In the genomic region with DNA sequence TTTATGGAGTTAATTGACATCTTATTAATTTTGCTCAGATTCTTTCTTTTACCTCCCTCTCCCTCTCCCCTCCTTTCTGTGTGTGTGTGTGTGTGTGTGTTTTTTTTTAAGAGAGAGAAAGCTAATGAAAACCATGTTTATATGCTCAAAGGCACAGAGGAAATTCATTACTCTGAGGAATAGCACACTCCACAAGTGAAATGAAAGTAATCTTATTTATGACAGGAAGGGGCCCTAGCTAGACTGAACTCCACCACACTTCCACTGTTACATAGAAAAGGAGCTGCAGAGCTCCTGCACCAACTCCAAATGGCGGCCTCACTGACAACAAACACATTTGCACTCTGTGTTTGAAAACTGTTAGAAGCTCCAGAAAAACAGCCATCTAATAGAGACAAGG, we compare ENCODE assay signal across 8 cellular contexts.
A peak's percentile ranks its signal among the peaks of the same experiment; 100 is the strongest.
DNase-seq lines count a peak whose midpoint lies in the region; ATAC-seq and TF ChIP-seq lines count a peak whose summit lies in the region.

No MANE protein-coding gene starts in this region.

- ATAC-seq in GM18858 (IDR thresholded peaks at IDR 0.05; ENCODE audit: unreplicated experiment) (peak; percentile 83), HG02610 (IDR thresholded peaks at IDR 0.05; ENCODE audit: unreplicated experiment) (peak; percentile 77), mucosa of descending colon (peak; percentile 36)

- H3K4me3 Mint-ChIP-seq in T-helper 2 cell treated with Interferon-gamma antibody and Interleukin-4, amounts not matched to agents 5 μg/mL and 100 μg/mL, for 36 hours: peak overlapping the region; percentile 75
- no peak overlapping the region for H3K4me3 Mint-ChIP-seq in glutamatergic neuron (ENCODE audit: unreplicated experiment)

- no peaks in the 10 kb centered on the region for H3K27me3 Mint-ChIP-seq in T-helper 2 cell treated with Interferon-gamma antibody and Interleukin-4, amounts not matched to agents 5 μg/mL and 100 μg/mL, for 36 hours (ENCODE audit: low read depth)
- no peaks in the 10 kb centered on the region for H3K27me3 Mint-ChIP-seq in glutamatergic neuron (ENCODE audit: unreplicated experiment)

- no peaks in the 10 kb centered on the region for H3K9me3 ChIP-seq in mucosa of descending colon

- DNase-seq in T-helper 2 cell treated with Interferon-gamma antibody and Interleukin-4, amounts not matched to agents 5 μg/mL and 100 μg/mL, for 36 hours (ENCODE audit: low spot score): no peak
- DNase-seq in mucosa of descending colon (no peak), HPDE6-E6E7 (ENCODE audit: extremely low spot score) (no peak), glutamatergic neuron (no peak), NCI-H1694 treated with DMSO at 0.1 percent for 48 hours (lab: John Stamatoyannopoulos, UW) (no peak)
- DNase-seq in activated CD4-positive, alpha-beta T cell treated with anti-CD3 and anti-CD28 coated beads for 4 hours: no peak

- no peaks in the 10 kb centered on the region for H3K4me1 ChIP-seq in mucosa of descending colon (ENCODE audit: low read depth)

- H3K27ac Mint-ChIP-seq in T-helper 2 cell treated with Interferon-gamma antibody and Interleukin-4, amounts not matched to agents 5 μg/mL and 100 μg/mL, for 36 hours: peak overlapping the region; percentile 74
- no peak overlapping the region for H3K27ac Mint-ChIP-seq in glutamatergic neuron (ENCODE audit: unreplicated experiment)

- peaks cover 33% of the 10 kb centered on the region for H3K4me1 Mint-ChIP-seq in T-helper 2 cell treated with Interferon-gamma antibody and Interleukin-4, amounts not matched to agents 5 μg/mL and 100 μg/mL, for 36 hours (ENCODE audit: low read depth)
- H3K4me1 Mint-ChIP-seq in glutamatergic neuron (ENCODE audit: low read depth, unreplicated experiment): peaks cover 11% of the 10 kb centered on the region

- TF ChIP-seq CTCF in mucosa of descending colon (IDR thresholded peaks at IDR 0.05) (no peak), glutamatergic neuron (IDR thresholded peaks at IDR 0.05; ENCODE audit: partially characterized antibody, unreplicated experiment) (no peak)

- peaks cover 1% of the 10 kb centered on the region for H3K36me3 Mint-ChIP-seq in T-helper 2 cell treated with Interferon-gamma antibody and Interleukin-4, amounts not matched to agents 5 μg/mL and 100 μg/mL, for 36 hours (ENCODE audit: low read depth)
- no peaks in the 10 kb centered on the region for H3K36me3 Mint-ChIP-seq in glutamatergic neuron (ENCODE audit: unreplicated experiment)

- H3K36me3 ChIP-seq in mucosa of descending colon (ENCODE audit: low read depth): no peaks in the 10 kb centered on the region

- no peak overlapping the region for H3K4me3 ChIP-seq in mucosa of descending colon

- intact Hi-C loops in mucosa of descending colon (cut with DNase I, micrococcal nuclease): no loop called here

- H3K9me3 Mint-ChIP-seq in T-helper 2 cell treated with Interferon-gamma antibody and Interleukin-4, amounts not matched to agents 5 μg/mL and 100 μg/mL, for 36 hours: no peaks in the 10 kb centered on the region
- peaks cover 1% of the 10 kb centered on the region for H3K9me3 Mint-ChIP-seq in glutamatergic neuron (ENCODE audit: unreplicated experiment)
